In the genomic region with DNA sequence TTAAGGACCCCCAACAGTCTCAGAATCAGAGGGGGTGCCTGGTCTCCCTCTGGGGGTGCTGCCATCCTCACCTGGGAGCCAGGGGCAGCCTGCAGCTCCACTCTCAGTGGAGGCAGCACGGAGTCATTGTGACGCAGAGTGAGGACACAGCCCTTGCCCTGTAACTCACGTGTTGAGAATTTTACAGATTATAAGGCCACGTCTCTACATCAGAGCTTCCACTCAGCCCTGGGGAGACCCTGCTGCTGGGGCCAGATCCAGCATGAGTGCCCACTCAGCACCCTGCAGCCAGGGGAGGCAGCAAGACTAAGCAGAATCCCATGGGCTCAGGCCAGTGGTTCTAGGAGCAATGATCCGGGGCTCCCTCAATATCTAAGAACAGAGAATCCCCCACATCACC, we compare ENCODE assay signal across 1 cellular context.
TF ChIP-seq lines count a peak whose summit lies in the region.

No MANE protein-coding gene starts in this region.

TF ChIP-seq in HepG2, 621 proteins besides CTCF, POLR2A, EP300 and RAD21 (continued from another document):
- 0 out of 2 replicates have a peak, but pooled peaks have one; percentile 10 for TF ChIP-seq KDM5B (CRISPR knock-in tag; IDR thresholded peaks at IDR 0.05; ENCODE audit: borderline replicate concordance)
